ENCODE assay signal across 8 cellular contexts in the genomic region with DNA sequence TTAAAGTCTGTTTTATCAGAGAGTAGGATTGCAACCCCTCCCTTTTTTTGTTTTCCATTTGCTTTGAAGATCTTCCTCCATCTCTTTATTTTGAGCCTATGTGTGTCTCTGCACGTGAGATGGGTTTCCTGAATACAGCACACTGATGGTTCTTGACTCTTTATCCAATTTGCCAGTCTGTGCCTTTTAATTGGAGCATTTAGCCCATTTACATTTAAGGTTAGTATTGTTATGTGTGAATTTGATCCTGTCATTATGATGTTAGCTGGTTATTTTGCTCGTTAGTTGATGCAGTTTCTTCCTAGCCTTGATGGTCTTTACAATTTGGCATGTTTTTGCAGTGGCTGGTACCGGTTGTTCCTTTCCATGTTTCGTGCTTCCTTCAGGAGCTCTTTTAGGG. TPM values are rescaled to one million over a fixed set of nuclear protein-coding genes. Genes with fewer than 3 reads are reported as not detected.
"Had no signal": no experiment of that assay in that cellular context is flagged by ENCODE, and none has a peak within 500 bp of the region (broad histone marks: within the 10 kb centered on the region; RNA-seq: fewer than 3 reads in every experiment).

No MANE protein-coding gene starts in this region.

RNA-seq across cellular contexts. Expression of gene ANKRD62, which starts 45.2 kb away (rescaled TPM):
- total RNA-seq: subcutaneous adipose tissue, temporal lobe, thoracic aorta, tibial nerve, ureter had no signal
- polyA plus RNA-seq: stomach, thymus, urinary bladder had no signal
